In the genomic region with DNA sequence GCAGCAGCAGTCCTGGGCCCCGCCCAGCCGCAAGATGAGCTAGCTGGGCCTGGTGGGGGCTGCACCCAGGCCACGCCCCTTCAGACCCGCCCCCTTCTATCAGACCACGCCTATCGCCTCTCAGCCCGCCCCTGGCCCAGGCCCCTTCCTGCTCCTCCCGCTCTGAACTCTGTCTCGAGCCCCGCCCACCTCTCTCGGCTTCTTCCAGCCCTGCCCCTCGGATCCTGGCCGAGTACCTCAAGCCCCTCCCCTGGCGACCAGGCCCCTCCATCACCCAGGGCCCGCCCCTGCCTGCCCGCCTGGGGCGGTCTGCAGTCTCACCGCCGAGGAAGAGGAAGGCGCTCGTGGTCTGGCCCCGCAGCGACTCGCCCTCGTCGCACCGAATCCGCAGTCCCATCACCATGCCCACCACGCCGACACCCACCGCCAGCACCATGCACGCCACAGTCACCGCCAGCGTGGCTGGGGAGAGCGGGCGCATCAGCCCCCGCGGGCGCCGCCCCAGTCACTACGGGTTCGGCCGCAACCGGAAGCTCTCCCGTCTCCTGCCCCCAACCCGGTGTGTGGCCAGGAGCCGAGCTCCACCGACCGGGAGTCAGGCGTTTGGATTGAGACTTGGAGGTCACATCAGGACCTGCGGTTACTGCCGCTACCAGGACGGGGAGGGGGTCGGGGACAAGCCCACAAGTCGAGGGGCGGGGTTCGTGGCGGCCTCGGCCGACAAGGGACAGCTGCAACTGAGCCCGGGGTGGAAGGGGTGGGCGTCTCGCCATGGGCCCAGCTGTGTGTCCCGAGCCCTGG, we compare ENCODE assay signal across 8 cellular contexts. TPM values are rescaled to one million over a fixed set of nuclear protein-coding genes. Genes with fewer than 3 reads are reported as not detected.
DNase-seq lines count a peak whose midpoint lies in the region; ATAC-seq and TF ChIP-seq lines count a peak whose summit lies in the region.

No MANE protein-coding gene starts in this region.

- POLR2A ChIA-PET in Panc1 (lab: Charles Lee): no interaction called here

- TF ChIP-seq CTCF in Panc1 (IDR thresholded peaks at IDR 0.05) (no peak), esophagus muscularis mucosa (IDR thresholded peaks at IDR 0.05) (peak in 1 of 3 experiments; percentile 14)

- H3K27me3 ChIP-seq in BLaER1 treated with 17β-estradiol and CSF1 and Interleukin-3, amounts not matched to agents 10 nM and 100 nM: no peaks in the 10 kb centered on the region
- H3K27me3 ChIP-seq in Panc1 (ENCODE audit: control insufficient read depth, insufficient read depth, low read length) (no peaks in the 10 kb centered on the region), esophagus muscularis mucosa (no peaks in the 10 kb centered on the region)

- peak overlapping the region; percentile 95 to 100 (median 99) for H3K4me2 ChIP-seq in BLaER1 treated with 17β-estradiol and CSF1 and Interleukin-3, amounts not matched to agents 10 nM and 100 nM

- H3K36me3 ChIP-seq in BLaER1 treated with 17β-estradiol and CSF1 and Interleukin-3, amounts not matched to agents 10 nM and 100 nM: 0 out of 22 replicates have a peak, but pooled peaks cover 0 to 5% (median 0%) of the 10 kb centered on the region in 11 experiments
- H3K36me3 ChIP-seq in Panc1 (ENCODE audit: control insufficient read depth, insufficient read depth, low read length): peaks cover 8% of the 10 kb centered on the region; the same call in 1 of the 2 replicates
- no peaks in the 10 kb centered on the region for H3K36me3 ChIP-seq in esophagus muscularis mucosa

- intact Hi-C loops in Panc1 (cut with micrococcal nuclease; ENCODE audit: unreplicated experiment): no loop called here
- intact Hi-C loops in esophagus muscularis mucosa (cut with DNase I): loop anchor here (10.0 kb wide), 1 partner anchor 337 kb away; no protein-coding TSS in a partner anchor

- no peaks in the 10 kb centered on the region for H3K9me3 Mint-ChIP-seq in activated T-cell treated with anti-CD3 and anti-CD28 coated beads, Interleukin-2, amount 50 U/mL, for 72 hours

- TF ChIP-seq POLR2A in esophagus muscularis mucosa (IDR thresholded peaks at IDR 0.05; ENCODE audit: low read depth): no peak

- peak; percentile 63 for DNase-seq in Panc1 (ENCODE audit: low read depth, low spot score)
- DNase-seq in activated T-cell treated with anti-CD3 and anti-CD28 coated beads, Interleukin-2, amount 50 U/mL, for 72 hours: peak; percentile 99 to 100
- peak; percentile 99 for DNase-seq in esophagus muscularis mucosa (ENCODE audit: extremely low spot score)
- peak; percentile 98 for DNase-seq in myocyte (ENCODE audit: low read depth)
- DNase-seq in stimulated activated CD8-positive, alpha-beta memory T cell treated with anti-CD3 and anti-CD28 coated beads, Interleukin-7, amount 100 ng/mL, for 4 hours (ENCODE audit: low read depth in 2 of 2): peak; percentile 96 to 97

- CTCF ChIA-PET in Panc1 (lab: Charles Lee): interaction anchor here (0.6 kb wide), 1 partner anchor 185 kb away, joined by 5 read pairs; no protein-coding TSS in a partner anchor

- peaks cover 9 to 17% of the 10 kb centered on the region in 2 donors for H3K36me3 Mint-ChIP-seq in activated T-cell treated with anti-CD3 and anti-CD28 coated beads, Interleukin-2, amount 50 U/mL, for 72 hours (ENCODE audit: insufficient read depth in 2 of 2)

- in situ Hi-C loops in Panc1 (cut with HindIII; ENCODE audit: low pct_unique_long_range_greater_than_20kb, low sequenced_read_pairs): no loop called here

- peak overlapping the region; percentile 65 to 99 (median 93); a peak in 21 of 22 replicates for H3K27ac ChIP-seq in BLaER1 treated with 17β-estradiol and CSF1 and Interleukin-3, amounts not matched to agents 10 nM and 100 nM
- peak overlapping the region; percentile 89 for H3K27ac ChIP-seq in Panc1 (ENCODE audit: low read length)
- H3K27ac ChIP-seq in esophagus muscularis mucosa (replicated peaks in 1 of 4): peak overlapping the region; percentile 95 to 99 (median 97)

- H3K4me1 Mint-ChIP-seq in activated T-cell treated with anti-CD3 and anti-CD28 coated beads, Interleukin-2, amount 50 U/mL, for 72 hours (ENCODE audit: low read depth): peaks cover 77% of the 10 kb centered on the region

- ATAC-seq in GM19351 (IDR thresholded peaks at IDR 0.05; ENCODE audit: unreplicated experiment) (peak; percentile 78), HG03520 (IDR thresholded peaks at IDR 0.05; ENCODE audit: unreplicated experiment) (peak; percentile 67), Panc1 (peak; percentile 87)
- ATAC-seq in activated T-cell treated with anti-CD3 and anti-CD28 coated beads, Interleukin-2, amount 50 U/mL, for 72 hours (replicated peaks in 1 of 2): peak; percentile 80 to 82

- no peak for TF ChIP-seq EP300 in esophagus muscularis mucosa (IDR thresholded peaks at IDR 0.05)

- H3K4me1 ChIP-seq in BLaER1 treated with 17β-estradiol and CSF1 and Interleukin-3, amounts not matched to agents 10 nM and 100 nM: peaks cover 72 to 77% (median 74%) of the 10 kb centered on the region in 10 experiments
- peaks cover 13% of the 10 kb centered on the region for H3K4me1 ChIP-seq in Panc1 (ENCODE audit: control insufficient read depth, insufficient read depth, low read length)
- H3K4me1 ChIP-seq in esophagus muscularis mucosa: peaks cover 26 to 45% (median 43%) of the 10 kb centered on the region in 4 donors

- peak overlapping the region; percentile 99 for H3K4me3 Mint-ChIP-seq in activated T-cell treated with anti-CD3 and anti-CD28 coated beads, Interleukin-2, amount 50 U/mL, for 72 hours

- peaks cover 0 to 4% (median 0%) of the 10 kb centered on the region in 11 experiments; a peak in 2 of 22 replicates for H4K20me1 ChIP-seq in BLaER1 treated with 17β-estradiol and CSF1 and Interleukin-3, amounts not matched to agents 10 nM and 100 nM

- BruUV-seq in Panc1 (replicated peaks; lab: Mats Ljungman, UMichigan): no TSS peak

- H3K9ac ChIP-seq in BLaER1 treated with 17β-estradiol and CSF1 and Interleukin-3, amounts not matched to agents 10 nM and 100 nM: peak overlapping the region; percentile 78 to 97 (median 93)

- H3K9me3 ChIP-seq in BLaER1 treated with 17β-estradiol and CSF1 and Interleukin-3, amounts not matched to agents 10 nM and 100 nM (replicated peaks in 1 of 11): no peaks in the 10 kb centered on the region
- H3K9me3 ChIP-seq in Panc1 (ENCODE audit: control insufficient read depth, insufficient read depth, low read depth, low read length): no peaks in the 10 kb centered on the region
- no peaks in the 10 kb centered on the region for H3K9me3 ChIP-seq in esophagus muscularis mucosa

- peak overlapping the region; percentile 67 to 87 (median 80) for H3K4me3 ChIP-seq in BLaER1 treated with 17β-estradiol and CSF1 and Interleukin-3, amounts not matched to agents 10 nM and 100 nM
- H3K4me3 ChIP-seq in Panc1 (ENCODE audit: low read depth in 2 of 2, low read length in 2 of 2) (peak overlapping the region; percentile 77 to 81), esophagus muscularis mucosa (peak overlapping the region; percentile 67 to 86 (median 75))

- WGBS in esophagus muscularis mucosa: 0% methylated on average over 28 of the region's 64 CpGs

- no peaks in the 10 kb centered on the region for H3K27me3 Mint-ChIP-seq in activated T-cell treated with anti-CD3 and anti-CD28 coated beads, Interleukin-2, amount 50 U/mL, for 72 hours (ENCODE audit: low read depth)

- H3K27ac Mint-ChIP-seq in activated T-cell treated with anti-CD3 and anti-CD28 coated beads, Interleukin-2, amount 50 U/mL, for 72 hours: peak overlapping the region; percentile 72

RNA-seq across cellular contexts. Expression of a gene that starts 1.0 kb away (rescaled TPM):
- total RNA-seq in Panc1 (2021; ENCODE audit: unreplicated experiment): 0.95 TPM
- polyA plus RNA-seq in Panc1 (2012; ENCODE audit: insufficient read length): 1.3 TPM
- 10 to 100 TPM; 14.0 to 14.9 TPM for total RNA-seq in activated T-cell treated with anti-CD3 and anti-CD28 coated beads, Interleukin-2, amount 50 U/mL, for 72 hours
- total RNA-seq in esophagus muscularis mucosa: not detected
- total RNA-seq in myocyte: not detected in 2 replicates
- polyA plus RNA-seq in myocyte (2012): 2.2 TPM

RNA-seq across cellular contexts. Expression of a gene that starts 1.6 kb away (rescaled TPM):
- total RNA-seq in Panc1 (2021; ENCODE audit: unreplicated experiment) (66.2 TPM), esophagus muscularis mucosa (100 to 1,000 TPM in 2 of 4 donors, 10 to 100 TPM in 2; 86.3 to 121 (median 106) TPM), myocyte (73.4 and 76.2 TPM in 2 replicates)
- 135 TPM for polyA plus RNA-seq in Panc1 (2012; ENCODE audit: insufficient read length)
- total RNA-seq in activated T-cell treated with anti-CD3 and anti-CD28 coated beads, Interleukin-2, amount 50 U/mL, for 72 hours: 100 to 1,000 TPM; 156 to 160 TPM
- 122 TPM for polyA plus RNA-seq in myocyte (2012)

RNA-seq across cellular contexts. Expression of a gene that starts 4.7 kb away (rescaled TPM):
- total RNA-seq in Panc1 (2021; ENCODE audit: unreplicated experiment) (0.23 TPM), esophagus muscularis mucosa (1 to 10 TPM in 3 of 4 donors, not detected in 1; 1.5 to 4.1 (median 2.4) TPM), myocyte (not detected in 2 replicates)
- polyA plus RNA-seq in Panc1 (2012; ENCODE audit: insufficient read length): not detected
- total RNA-seq in activated T-cell treated with anti-CD3 and anti-CD28 coated beads, Interleukin-2, amount 50 U/mL, for 72 hours: 100 to 1,000 TPM; 190 to 261 TPM
- not detected for polyA plus RNA-seq in myocyte (2012)

RNA-seq across cellular contexts. Expression of a gene that starts 20.0 kb away (rescaled TPM):
- total RNA-seq in Panc1 (2021; ENCODE audit: unreplicated experiment): not detected
- polyA plus RNA-seq in Panc1 (2012; ENCODE audit: insufficient read length): not detected
- total RNA-seq in activated T-cell treated with anti-CD3 and anti-CD28 coated beads, Interleukin-2, amount 50 U/mL, for 72 hours: 1 to 10 TPM; 1.0 to 2.0 TPM
- not detected for total RNA-seq in esophagus muscularis mucosa
- not detected in 2 replicates for total RNA-seq in myocyte
- not detected for polyA plus RNA-seq in myocyte (2012)

RNA-seq across cellular contexts. Expression of a gene that starts 22.6 kb away (rescaled TPM):
- total RNA-seq in Panc1 (2021; ENCODE audit: unreplicated experiment): not detected
- polyA plus RNA-seq in Panc1 (2012; ENCODE audit: insufficient read length): not detected
- total RNA-seq in activated T-cell treated with anti-CD3 and anti-CD28 coated beads, Interleukin-2, amount 50 U/mL, for 72 hours: under 1 TPM; 0.23 to 0.26 TPM
- total RNA-seq in esophagus muscularis mucosa: not detected
- not detected in 2 replicates for total RNA-seq in myocyte
- polyA plus RNA-seq in myocyte (2012): not detected

Comparison
In these comparisons a context has a peak if more than half of its experiments do, and no peak if none do; other contexts are left out.
1. Peak in every context shown above with its lines: DNase-seq, ATAC-seq, H3K4me3 ChIP-seq and H3K27ac ChIP-seq.
2. RNA of a gene that starts 4.7 kb away (total RNA-seq): 190 to 261 TPM in activated T-cell treated with anti-CD3 and anti-CD28 coated beads, Interleukin-2, amount 50 U/mL, for 72 hours; 1.5 to 4.1 TPM in esophagus muscularis mucosa, 0.23 TPM in Panc1 (single experiment) and not detected in myocyte; every median in the first group is over 10 times any median in the second.